ENCODE assay signal across 1 cellular context in genomic region chr1:223748405-223748772, GRCh38.
TF ChIP-seq lines count a peak whose summit lies in the region.

No MANE protein-coding gene starts in this region.

TF ChIP-seq in GM12878, 131 proteins besides CTCF, POLR2A, EP300 and RAD21 (continued from another document):
- TF ChIP-seq ZBTB4 (CRISPR knock-in tag; IDR thresholded peaks at IDR 0.05), result no peak
- no peak for TF ChIP-seq GATAD2B (conservative IDR thresholded peaks at IDR 0.05; ENCODE audit: low read depth)
- no peak for TF ChIP-seq POLR2AphosphoS5 (IDR thresholded peaks at IDR 0.05; ENCODE audit: low read length)
- TF ChIP-seq MTA3 (IDR thresholded peaks at IDR 0.05; ENCODE audit: borderline replicate concordance, low read length), result no peak
- TF ChIP-seq YY1 (IDR thresholded peaks at IDR 0.05; ENCODE audit: low read depth, low read length), result no peak
- no peak for TF ChIP-seq RELA (IDR thresholded peaks at IDR 0.05; ENCODE audit: borderline replicate concordance, partially characterized antibody)
- no peak for TF ChIP-seq ESRRA (IDR thresholded peaks at IDR 0.05; ENCODE audit: low read length)
- TF ChIP-seq IKZF2 (IDR thresholded peaks at IDR 0.05), result no peak
- no peak for TF ChIP-seq NBN (IDR thresholded peaks at IDR 0.05)
- TF ChIP-seq, protein P1, sequence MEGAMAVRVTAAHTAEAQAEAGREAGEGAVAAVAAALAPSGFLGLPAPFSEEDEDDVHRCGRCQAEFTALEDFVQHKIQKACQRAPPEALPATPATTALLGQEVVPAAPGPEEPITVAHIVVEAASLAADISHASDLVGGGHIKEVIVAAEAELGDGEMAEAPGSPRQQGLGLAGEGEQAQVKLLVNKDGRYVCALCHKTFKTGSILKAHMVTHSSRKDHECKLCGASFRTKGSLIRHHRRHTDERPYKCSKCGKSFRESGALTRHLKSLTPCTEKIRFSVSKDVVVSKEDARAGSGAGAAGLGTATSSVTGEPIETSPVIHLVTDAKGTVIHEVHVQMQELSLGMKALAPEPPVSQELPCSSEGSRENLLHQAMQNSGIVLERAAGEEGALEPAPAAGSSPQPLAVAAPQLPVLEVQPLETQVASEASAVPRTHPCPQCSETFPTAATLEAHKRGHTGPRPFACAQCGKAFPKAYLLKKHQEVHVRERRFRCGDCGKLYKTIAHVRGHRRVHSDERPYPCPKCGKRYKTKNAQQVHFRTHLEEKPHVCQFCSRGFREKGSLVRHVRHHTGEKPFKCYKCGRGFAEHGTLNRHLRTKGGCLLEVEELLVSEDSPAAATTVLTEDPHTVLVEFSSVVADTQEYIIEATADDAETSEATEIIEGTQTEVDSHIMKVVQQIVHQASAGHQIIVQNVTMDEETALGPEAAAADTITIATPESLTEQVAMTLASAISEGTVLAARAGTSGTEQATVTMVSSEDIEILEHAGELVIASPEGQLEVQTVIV (IDR thresholded peaks at IDR 0.05; ENCODE audit: borderline replicate concordance, partially characterized antibody), result no peak
- no peak for TF ChIP-seq STAT1 (conservative IDR thresholded peaks at IDR 0.05)
- no peak for TF ChIP-seq FOXM1 (IDR thresholded peaks at IDR 0.05; ENCODE audit: low read depth, low read length)
- no peak for TF ChIP-seq SRF (IDR thresholded peaks at IDR 0.05; ENCODE audit: low read depth in 2 of 2, low read length in 2 of 2)
TF ChIP-seq in GM12878: peak in this region for 0.
